1 cellular context compared by ENCODE assay signal in genomic region chr10:68868173-68868572, GRCh38. TPM values are rescaled to one million over a fixed set of nuclear protein-coding genes. Genes with fewer than 3 reads are reported as not detected.
"Had no signal": no experiment of that assay in that cellular context is flagged by ENCODE, and none has a peak within 500 bp of the region (broad histone marks: within the 10 kb centered on the region; RNA-seq: fewer than 3 reads in every experiment).

No MANE protein-coding gene starts in this region.

RNA-seq across cellular contexts. Expression of gene STOX1, which starts 40.8 kb away (rescaled TPM):
- total RNA-seq: glomerular endothelial cell had no signal
